ENCODE assay signal across 12 cellular contexts in genomic region chrX:110125435-110125834, GRCh38.
DNase-seq lines count a peak whose midpoint lies in the region; ATAC-seq and TF ChIP-seq lines count a peak whose summit lies in the region.
"Had no signal": no experiment of that assay in that cellular context is flagged by ENCODE, and none has a peak within 500 bp of the region (broad histone marks: within the 10 kb centered on the region; RNA-seq: fewer than 3 reads in every experiment).

No MANE protein-coding gene starts in this region.

- TF ChIP-seq CTCF in GM10248 (IDR thresholded peaks at IDR 0.05; ENCODE audit: control extremely low read depth, extremely low read depth, low read depth, missing control alignments), result peak; percentile 10
- peak; percentile 66 for TF ChIP-seq CTCF in choroid plexus epithelial cell (conservative IDR thresholded peaks at IDR 0.05; ENCODE audit: low read depth, low read length)
- peak; percentile 43 for TF ChIP-seq CTCF in neural cell (IDR thresholded peaks at IDR 0.05; ENCODE audit: poor library complexity, severe bottlenecking)

- H3K4me3 ChIP-seq in choroid plexus epithelial cell (ENCODE audit: low read depth, low read length) (no peak overlapping the region), neural cell (ENCODE audit: low read length) (no peak overlapping the region)
- H3K4me3 ChIP-seq: esophagus squamous epithelium, transverse colon had no signal

- H3K9me2 ChIP-seq in neural cell (ENCODE audit: insufficient read depth, low read length), result no peaks in the 10 kb centered on the region

- H3K9ac ChIP-seq in neural cell (ENCODE audit: low read length), result no peak overlapping the region

- no peaks in the 10 kb centered on the region for H4K20me1 ChIP-seq in neural cell (ENCODE audit: insufficient read depth)

- TF ChIP-seq RAD21 in neural cell (conservative IDR thresholded peaks at IDR 0.05), result peak; percentile 46

- H3K9me3 ChIP-seq in neural cell (ENCODE audit: low read length), result no peaks in the 10 kb centered on the region
- H3K9me3 ChIP-seq: esophagus squamous epithelium, transverse colon had no signal

- POLR2A ChIA-PET in GM10248 (lab: Yijun Ruan, JAX), result no interaction called here

- ATAC-seq in GM18861 (IDR thresholded peaks at IDR 0.05; ENCODE audit: unreplicated experiment) (no peak), HG02840 (IDR thresholded peaks at IDR 0.05; ENCODE audit: low FRiP score, unreplicated experiment) (no peak)

- H3F3A ChIP-seq in neural cell (ENCODE audit: insufficient read depth, low read length, poor library complexity, severe bottlenecking), result no peaks in the 10 kb centered on the region

- CTCF ChIA-PET in GM10248 (lab: Yijun Ruan, JAX), result interaction anchor here (0.9 kb wide), 1 partner anchor 14 kb away, joined by 3 read pairs; no protein-coding TSS in a partner anchor

- TF ChIP-seq EP300 in neural cell (conservative IDR thresholded peaks at IDR 0.05; ENCODE audit: poor library complexity, severe bottlenecking), result no peak

- H2AFZ ChIP-seq in neural cell (ENCODE audit: low read depth, low read length), result no peak overlapping the region

- no peak overlapping the region for H3K27ac ChIP-seq in neural cell (ENCODE audit: low read length)
- H3K27ac ChIP-seq: esophagus squamous epithelium, transverse colon had no signal

- DNase-seq in GM10248 (ENCODE audit: extremely low spot score) (no peak), NCI-H1105 (lab: John Stamatoyannopoulos, UW) (peak; percentile 35), choroid plexus epithelial cell (ENCODE audit: low read depth) (peak; percentile 41), islet precursor cell (no peak), SHP77 (lab: John Stamatoyannopoulos, UW) (no peak)
- DNase-seq: activated naive CD4-positive, alpha-beta T cell treated with anti-CD3 and anti-CD28 coated beads, Interleukin-2, amount 10 ng/mL, durations not matched to agents 7 days and 5 days; esophagus squamous epithelium; NCI-H2029; transverse colon had no signal

- no peaks in the 10 kb centered on the region for H3K27me3 ChIP-seq in neural cell (ENCODE audit: insufficient read depth, low read depth, low read length)
- H3K27me3 ChIP-seq: esophagus squamous epithelium, transverse colon had no signal

- no peaks in the 10 kb centered on the region for H3K36me3 ChIP-seq in neural cell (ENCODE audit: insufficient read depth, low read length)
- H3K36me3 ChIP-seq: esophagus squamous epithelium, transverse colon had no signal

- no peak overlapping the region for H3K4me2 ChIP-seq in neural cell (ENCODE audit: low read length)

- no peaks in the 10 kb centered on the region for H3K79me2 ChIP-seq in neural cell (replicated peaks; ENCODE audit: insufficient read depth, low read length)

TF ChIP-seq in neural cell, 6 proteins besides CTCF, POLR2A, EP300 and RAD21:
- TF ChIP-seq SMC3 (conservative IDR thresholded peaks at IDR 0.05; ENCODE audit: poor library complexity) (peak; percentile 43), REST (IDR thresholded peaks at IDR 0.05; ENCODE audit: borderline replicate concordance) (no peak), MXI1 (conservative IDR thresholded peaks at IDR 0.05; ENCODE audit: poor library complexity, severe bottlenecking) (no peak), TAF1 (IDR thresholded peaks at IDR 0.05; ENCODE audit: low read depth) (no peak), EZH2 (IDR thresholded peaks at IDR 0.05; ENCODE audit: borderline replicate concordance, insufficient read depth, low read length, poor library complexity, severe bottlenecking) (no peak), POLR2AphosphoS5 (IDR thresholded peaks at IDR 0.05) (no peak)

Comparison
In these comparisons a context has a peak if more than half of its experiments do, and no peak if none do; other contexts are left out.
1. DNase-seq: peak in NCI-H1105 (single experiment) and choroid plexus epithelial cell (single experiment); none in GM10248 (single experiment), islet precursor cell (single experiment) and SHP77 (0 of 2).
2. CTCF ChIP-seq: peak in every context shown above with its lines; median percentile 66 in choroid plexus epithelial cell; 43 in neural cell; 10 in GM10248.